22 cellular contexts compared by ENCODE assay signal in the genomic region with DNA sequence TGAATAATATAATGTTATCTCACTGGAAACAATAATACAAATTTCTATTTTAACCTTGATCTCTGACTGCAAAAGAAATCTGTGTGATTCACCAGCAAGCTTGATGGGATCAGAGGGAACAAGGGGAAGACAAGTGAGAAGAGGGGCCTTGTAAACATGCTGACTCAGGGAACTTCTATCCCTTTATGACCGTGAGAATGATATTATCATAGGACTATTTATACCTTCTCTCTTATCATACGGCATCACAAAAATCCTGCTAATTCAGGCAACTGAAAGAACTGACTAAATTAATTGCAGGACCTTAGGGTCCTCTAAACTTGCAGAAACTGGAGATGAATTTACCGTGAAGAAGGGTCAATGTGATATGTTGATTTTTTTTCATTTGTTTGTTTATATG.
DNase-seq lines count a peak whose midpoint lies in the region; ATAC-seq and TF ChIP-seq lines count a peak whose summit lies in the region.
"Had no signal": no experiment of that assay in that cellular context is flagged by ENCODE, and none has a peak within 500 bp of the region (broad histone marks: within the 10 kb centered on the region; RNA-seq: fewer than 3 reads in every experiment).

No MANE protein-coding gene starts in this region.

- no peaks in the 10 kb centered on the region; the same call in 1 of the 2 replicates for H4K20me1 ChIP-seq in GM23338 (replicated peaks; ENCODE audit: insufficient read depth)
- peaks cover 25% of the 10 kb centered on the region for H4K20me1 ChIP-seq in smooth muscle cell (ENCODE audit: low read depth)

- 25% methylated on average over 3 of the region's 3 CpGs for WGBS in smooth muscle cell (ENCODE audit: low lambda C conversion rate)

- peaks cover 5% of the 10 kb centered on the region for H3K4me1 Mint-ChIP-seq in GM23338
- peaks cover 5% of the 10 kb centered on the region for H3K4me1 Mint-ChIP-seq in activated CD4-positive, alpha-beta T cell treated with anti-CD3 and anti-CD28 coated beads for 36 hours
- H3K4me1 Mint-ChIP-seq in activated T-helper 1 cell treated with anti-CD3 and anti-CD28 coated beads, Interleukin-12 subunit alpha, Interleukin-12 subunit beta, Interleukin-2, Interleukin-4 antibody, amounts not matched to agents 30 ng/mL and 10 ng/mL and 1 ng/mL, durations not matched to agents 14 hours and 24 hours and 36 hours (ENCODE audit: low read depth) = no peaks in the 10 kb centered on the region
- H3K4me1 Mint-ChIP-seq: CD4-positive, CD25-positive, alpha-beta regulatory T cell; T-cell had no signal

- CTCF ChIA-PET in activated CD4-positive, alpha-beta T cell treated with anti-CD3 and anti-CD28 coated beads for 36 hours (lab: Charles Lee) = no interaction called here

- no peak overlapping the region for H2AFZ ChIP-seq in GM23338
- H2AFZ ChIP-seq in smooth muscle cell (ENCODE audit: low read depth) = no peak overlapping the region

- H3K9ac ChIP-seq in smooth muscle cell (ENCODE audit: low read depth) = no peak overlapping the region

- H3K27ac ChIP-seq in GM23338 (ENCODE audit: low read depth) (no peak overlapping the region), smooth muscle cell (ENCODE audit: low read depth) (no peak overlapping the region)

- POLR2A ChIA-PET in activated CD4-positive, alpha-beta T cell treated with anti-CD3 and anti-CD28 coated beads for 36 hours (lab: Charles Lee) = no interaction called here

- H3K79me2 ChIP-seq in GM23338 (replicated peaks; ENCODE audit: insufficient read depth) = peaks cover 13% of the 10 kb centered on the region; the same call in 1 of the 2 replicates
- peaks cover 9% of the 10 kb centered on the region for H3K79me2 ChIP-seq in smooth muscle cell (ENCODE audit: low read depth)

- H3K4me3 Mint-ChIP-seq in GM23338 = no peak overlapping the region
- H3K4me3 Mint-ChIP-seq in activated CD4-positive, alpha-beta T cell treated with anti-CD3 and anti-CD28 coated beads for 36 hours = no peak overlapping the region
- no peak overlapping the region for H3K4me3 Mint-ChIP-seq in activated T-helper 1 cell treated with anti-CD3 and anti-CD28 coated beads, Interleukin-12 subunit alpha, Interleukin-12 subunit beta, Interleukin-2, Interleukin-4 antibody, amounts not matched to agents 30 ng/mL and 10 ng/mL and 1 ng/mL, durations not matched to agents 14 hours and 24 hours and 36 hours
- H3K4me3 Mint-ChIP-seq: CD4-positive, CD25-positive, alpha-beta regulatory T cell; T-cell had no signal

- DNase-seq in GM23338 (ENCODE audit: low spot score) (no peak), OCI-M1 (lab: John Stamatoyannopoulos, UW) (peak; percentile 37), fibroblast of villous mesenchyme (ENCODE audit: low read depth) (peak; percentile 47), smooth muscle cell (lab: John Stamatoyannopoulos, UW; ENCODE audit: unreplicated experiment) (no peak)
- DNase-seq in activated CD4-positive, alpha-beta T cell treated with anti-CD3 and anti-CD28 coated beads for 36 hours = no peak
- no peak for DNase-seq in activated T-helper 1 cell treated with anti-CD3 and anti-CD28 coated beads, Interleukin-12 subunit alpha, Interleukin-12 subunit beta, Interleukin-2, Interleukin-4 antibody, amounts not matched to agents 30 ng/mL and 10 ng/mL and 1 ng/mL, durations not matched to agents 14 hours and 24 hours and 36 hours (ENCODE audit: low spot score)
- DNase-seq: CD4-positive, CD25-positive, alpha-beta regulatory T cell; DMS 273 treated with DMSO at 0.1 percent for 48 hours; DMS79 treated with DMSO at 0.1 percent for 48 hours; HCEC 1CT; KBM-7; NCI-H1092; NCI-H1436; NCI-H187 treated with DMSO at 0.1 percent for 48 hours; NCI-H2107; NCI-H510A treated with DMSO at 0.1 percent for 48 hours; NCI-H774; NK-92 treated with Interleukin-12 subunit alpha and Interleukin-12 subunit beta, amount 100 ng/mL, for 24 hours; T-cell had no signal

- no peaks in the 10 kb centered on the region for H3K36me3 Mint-ChIP-seq in GM23338 (ENCODE audit: low read depth)
- no peaks in the 10 kb centered on the region for H3K36me3 Mint-ChIP-seq in activated CD4-positive, alpha-beta T cell treated with anti-CD3 and anti-CD28 coated beads for 36 hours (ENCODE audit: low read depth)
- H3K36me3 Mint-ChIP-seq in activated T-helper 1 cell treated with anti-CD3 and anti-CD28 coated beads, Interleukin-12 subunit alpha, Interleukin-12 subunit beta, Interleukin-2, Interleukin-4 antibody, amounts not matched to agents 30 ng/mL and 10 ng/mL and 1 ng/mL, durations not matched to agents 14 hours and 24 hours and 36 hours (ENCODE audit: low read depth) = no peaks in the 10 kb centered on the region
- H3K36me3 Mint-ChIP-seq: CD4-positive, CD25-positive, alpha-beta regulatory T cell; T-cell had no signal

- H3K4me2 ChIP-seq in GM23338 (no peak overlapping the region), smooth muscle cell (peak overlapping the region; percentile 5)

- no peaks in the 10 kb centered on the region for H3K9me2 ChIP-seq in GM23338 (ENCODE audit: insufficient read depth)

- no peaks in the 10 kb centered on the region for H3K27me3 ChIP-seq in GM23338 (ENCODE audit: insufficient read depth)
- no peaks in the 10 kb centered on the region for H3K27me3 ChIP-seq in smooth muscle cell (ENCODE audit: low read depth)

- H3K36me3 ChIP-seq in GM23338 (ENCODE audit: insufficient read depth) (no peaks in the 10 kb centered on the region), smooth muscle cell (ENCODE audit: low read depth) (no peaks in the 10 kb centered on the region)

- peak overlapping the region; percentile 64 for H3K27ac Mint-ChIP-seq in GM23338
- no peak overlapping the region for H3K27ac Mint-ChIP-seq in activated CD4-positive, alpha-beta T cell treated with anti-CD3 and anti-CD28 coated beads for 36 hours
- no peak overlapping the region for H3K27ac Mint-ChIP-seq in activated T-helper 1 cell treated with anti-CD3 and anti-CD28 coated beads, Interleukin-12 subunit alpha, Interleukin-12 subunit beta, Interleukin-2, Interleukin-4 antibody, amounts not matched to agents 30 ng/mL and 10 ng/mL and 1 ng/mL, durations not matched to agents 14 hours and 24 hours and 36 hours
- H3K27ac Mint-ChIP-seq: CD4-positive, CD25-positive, alpha-beta regulatory T cell; T-cell had no signal

- ATAC-seq in GM23338 (no peak), HG02798 (IDR thresholded peaks at IDR 0.05; ENCODE audit: poor library complexity, unreplicated experiment) (no peak)
- ATAC-seq in activated CD4-positive, alpha-beta T cell treated with anti-CD3 and anti-CD28 coated beads for 36 hours = no peak
- ATAC-seq: GM12878, Panc1, T-cell had no signal

- H3K4me1 ChIP-seq in GM23338 (ENCODE audit: insufficient read depth) (0 out of 2 replicates have a peak, but pooled peaks cover 6% of the 10 kb centered on the region), smooth muscle cell (ENCODE audit: low read depth) (no peaks in the 10 kb centered on the region)

- no peaks in the 10 kb centered on the region for H3K27me3 Mint-ChIP-seq in GM23338 (ENCODE audit: insufficient read depth, low read depth, poor library complexity)
- H3K27me3 Mint-ChIP-seq in activated CD4-positive, alpha-beta T cell treated with anti-CD3 and anti-CD28 coated beads for 36 hours = no peaks in the 10 kb centered on the region
- peaks cover 8% of the 10 kb centered on the region for H3K27me3 Mint-ChIP-seq in activated T-helper 1 cell treated with anti-CD3 and anti-CD28 coated beads, Interleukin-12 subunit alpha, Interleukin-12 subunit beta, Interleukin-2, Interleukin-4 antibody, amounts not matched to agents 30 ng/mL and 10 ng/mL and 1 ng/mL, durations not matched to agents 14 hours and 24 hours and 36 hours (ENCODE audit: insufficient read depth)
- H3K27me3 Mint-ChIP-seq: CD4-positive, CD25-positive, alpha-beta regulatory T cell had no signal

- intact Hi-C loops in activated CD4-positive, alpha-beta T cell treated with anti-CD3 and anti-CD28 coated beads for 36 hours (cut with DNase I, micrococcal nuclease) = no loop called here
- intact Hi-C loops in activated T-helper 1 cell treated with anti-CD3 and anti-CD28 coated beads, Interleukin-12 subunit alpha, Interleukin-12 subunit beta, Interleukin-2, Interleukin-4 antibody, amounts not matched to agents 30 ng/mL and 10 ng/mL and 1 ng/mL, durations not matched to agents 14 hours and 24 hours and 36 hours (cut with micrococcal nuclease) = no loop called here

- H3K9me3 Mint-ChIP-seq in GM23338 = no peaks in the 10 kb centered on the region
- H3K9me3 Mint-ChIP-seq in activated CD4-positive, alpha-beta T cell treated with anti-CD3 and anti-CD28 coated beads for 36 hours (ENCODE audit: low read depth) = no peaks in the 10 kb centered on the region
- no peaks in the 10 kb centered on the region for H3K9me3 Mint-ChIP-seq in activated T-helper 1 cell treated with anti-CD3 and anti-CD28 coated beads, Interleukin-12 subunit alpha, Interleukin-12 subunit beta, Interleukin-2, Interleukin-4 antibody, amounts not matched to agents 30 ng/mL and 10 ng/mL and 1 ng/mL, durations not matched to agents 14 hours and 24 hours and 36 hours
- H3K9me3 Mint-ChIP-seq: CD4-positive, CD25-positive, alpha-beta regulatory T cell; T-cell had no signal

- no peaks in the 10 kb centered on the region for H3K9me3 ChIP-seq in smooth muscle cell (replicated peaks; ENCODE audit: low read depth)

- H3F3A ChIP-seq in GM23338 (replicated peaks; ENCODE audit: low read depth) (no peaks in the 10 kb centered on the region), smooth muscle cell (ENCODE audit: low read depth) (peaks cover 4% of the 10 kb centered on the region)

- H3K4me3 ChIP-seq in GM23338 (no peak overlapping the region), fibroblast of villous mesenchyme (ENCODE audit: low read depth, low read length) (no peak overlapping the region), smooth muscle cell (no peak overlapping the region)
- H3K4me3 ChIP-seq: GM12878 had no signal

- TF ChIP-seq CTCF in GM23338 (conservative IDR thresholded peaks at IDR 0.05; ENCODE audit: low read depth in 2 of 2) = no peak
- no peak for TF ChIP-seq CTCF in fibroblast of villous mesenchyme (IDR thresholded peaks at IDR 0.05; ENCODE audit: insufficient read depth, low read depth, low read length)
- no peak for TF ChIP-seq CTCF in smooth muscle cell (IDR thresholded peaks at IDR 0.05; ENCODE audit: borderline replicate concordance, insufficient read depth, poor library complexity, severe bottlenecking)

TF ChIP-seq in GM23338, 12 proteins besides CTCF, POLR2A, EP300 and RAD21 (continues in another document):
- TF ChIP-seq EZH2 (IDR thresholded peaks at IDR 0.05; ENCODE audit: low read depth, unreplicated experiment) = no peak

Comparison
In these comparisons a context has a peak if more than half of its experiments do, and no peak if none do; other contexts are left out.
1. DNase-seq: peak in OCI-M1 (single experiment) and fibroblast of villous mesenchyme (single experiment); none in GM23338 (single experiment), smooth muscle cell (single experiment), activated CD4-positive, alpha-beta T cell treated with anti-CD3 and anti-CD28 coated beads for 36 hours (single experiment) and activated T-helper 1 cell treated with anti-CD3 and anti-CD28 coated beads, Interleukin-12 subunit alpha, Interleukin-12 subunit beta, Interleukin-2, Interleukin-4 antibody, amounts not matched to agents 30 ng/mL and 10 ng/mL and 1 ng/mL, durations not matched to agents 14 hours and 24 hours and 36 hours (single experiment).